In genomic region chr13:97953376-97953970, GRCh38 we compare ENCODE assay signal across 9 cellular contexts. TPM values are rescaled to one million over a fixed set of nuclear protein-coding genes. Genes with fewer than 3 reads are reported as not detected.
DNase-seq lines count a peak whose midpoint lies in the region; ATAC-seq, FAIRE-seq and TF ChIP-seq lines count a peak whose summit lies in the region.
"Had no signal": no experiment of that assay in that cellular context is flagged by ENCODE, and none has a peak within 500 bp of the region (broad histone marks: within the 10 kb centered on the region; RNA-seq: fewer than 3 reads in every experiment).

Gene IPO5 (plus strand): TSS chr13:97953675. CDS start chr13:97976697, 23,022 bp downstream.

- H3K27ac ChIP-seq in endodermal cell (ENCODE audit: low read depth, low read length) (no peak within 1 kb of the TSS), uterus (no peak within 1 kb of the TSS)

- H3K4me1 Mint-ChIP-seq in activated T-cell treated with anti-CD3 and anti-CD28 coated beads, Interleukin-2, amount 50 U/mL, for 72 hours (ENCODE audit: low read depth): no peaks in the 10 kb centered on the region
- no peaks in the 10 kb centered on the region for H3K4me1 Mint-ChIP-seq in endodermal cell

- no peaks in the 10 kb centered on the region for H3K27me3 Mint-ChIP-seq in activated T-cell treated with anti-CD3 and anti-CD28 coated beads, Interleukin-2, amount 50 U/mL, for 72 hours (ENCODE audit: low read depth)
- no peaks in the 10 kb centered on the region for H3K27me3 Mint-ChIP-seq in endodermal cell (ENCODE audit: insufficient read depth)

- peaks cover 0 to 3% of the 10 kb centered on the region in 2 donors for H3K36me3 Mint-ChIP-seq in activated T-cell treated with anti-CD3 and anti-CD28 coated beads, Interleukin-2, amount 50 U/mL, for 72 hours (ENCODE audit: insufficient read depth in 2 of 2)
- no peaks in the 10 kb centered on the region for H3K36me3 Mint-ChIP-seq in endodermal cell (ENCODE audit: low read depth)

- H3K4me1 ChIP-seq in endodermal cell (ENCODE audit: control insufficient read depth, insufficient read depth, low read length) (no peaks in the 10 kb centered on the region), mononuclear cell (ENCODE audit: insufficient read depth, low read length) (no peaks in the 10 kb centered on the region), uterus (no peaks in the 10 kb centered on the region)

- no peaks in the 10 kb centered on the region for H3K27me3 ChIP-seq in endodermal cell (ENCODE audit: control insufficient read depth, insufficient read depth, low read length, poor library complexity, severe bottlenecking)
- H3K27me3 ChIP-seq in mononuclear cell (ENCODE audit: insufficient read depth, low read length): no peaks in the 10 kb centered on the region
- H3K27me3 ChIP-seq in uterus: no peaks in the 10 kb centered on the region

- DNase-seq in activated T-cell treated with anti-CD3 and anti-CD28 coated beads, Interleukin-2, amount 50 U/mL, for 72 hours: no peak
- DNase-seq in activated T-cell treated with anti-CD3 and anti-CD28 coated beads, Interleukin-2, amount 50 U/mL, for 48 hours: no peak
- no peak for DNase-seq in endodermal cell
- DNase-seq in uterus: no peak
- no peak for DNase-seq in NCI-H2029 treated with DMSO at 0.1 percent for 48 hours (lab: John Stamatoyannopoulos, UW)
- DNase-seq in HTR-8/SVneo (ENCODE audit: insufficient read length, low spot score): no peak
- DNase-seq: C1 segment of cervical spinal cord had no signal

- intact Hi-C loops in uterus (cut with DNase I; ENCODE audit: low total_unique reads): no loop called here

- no peaks in the 10 kb centered on the region for H3K36me3 ChIP-seq in endodermal cell (ENCODE audit: control insufficient read depth, insufficient read depth, low read length)
- no peaks in the 10 kb centered on the region for H3K36me3 ChIP-seq in uterus

- H3K9me3 ChIP-seq in endodermal cell (ENCODE audit: control insufficient read depth, low read length) (no peaks in the 10 kb centered on the region), mononuclear cell (ENCODE audit: low read depth, low read length) (no peaks in the 10 kb centered on the region), uterus (no peaks in the 10 kb centered on the region)

- no peak within 1 kb of the TSS for H3K4me3 Mint-ChIP-seq in activated T-cell treated with anti-CD3 and anti-CD28 coated beads, Interleukin-2, amount 50 U/mL, for 72 hours
- H3K4me3 Mint-ChIP-seq in endodermal cell: no peak within 1 kb of the TSS

- WGBS in endodermal cell (ENCODE audit: insufficient coverage in 1 of 2, insufficient read length in 1 of 2), 2 experiments: 91 to 95% methylated on average over 5 to 10 of the region's 10 CpGs

- no peak for ATAC-seq in activated T-cell treated with anti-CD3 and anti-CD28 coated beads, Interleukin-2, amount 50 U/mL, for 72 hours (replicated peaks in 1 of 2)
- ATAC-seq in HG02798 (IDR thresholded peaks at IDR 0.05; ENCODE audit: poor library complexity, unreplicated experiment): no peak

- H3K4me3 ChIP-seq in endodermal cell (ENCODE audit: low read length): no peak within 1 kb of the TSS
- no peak within 1 kb of the TSS for H3K4me3 ChIP-seq in mononuclear cell (ENCODE audit: low read length)
- no peak within 1 kb of the TSS for H3K4me3 ChIP-seq in uterus

- TF ChIP-seq POLR2A in uterus (IDR thresholded peaks at IDR 0.05): no peak

- TF ChIP-seq CTCF in endodermal cell (conservative IDR thresholded peaks at IDR 0.05) (no peak), uterus (IDR thresholded peaks at IDR 0.05) (no peak)

- no peak within 1 kb of the TSS for H3K9ac ChIP-seq in endodermal cell (ENCODE audit: extremely low read depth, low read length, poor library complexity, severe bottlenecking)

- peaks cover 3% of the 10 kb centered on the region in 2 donors for H3K9me3 Mint-ChIP-seq in activated T-cell treated with anti-CD3 and anti-CD28 coated beads, Interleukin-2, amount 50 U/mL, for 72 hours
- H3K9me3 Mint-ChIP-seq in endodermal cell: peaks cover 14% of the 10 kb centered on the region

- no peak within 1 kb of the TSS for H3K27ac Mint-ChIP-seq in activated T-cell treated with anti-CD3 and anti-CD28 coated beads, Interleukin-2, amount 50 U/mL, for 72 hours
- H3K27ac Mint-ChIP-seq in endodermal cell: no peak within 1 kb of the TSS

- FAIRE-seq in HTR-8/SVneo (lab: Jason Lieb, UNC): no peak

RNA-seq across cellular contexts. Expression of gene IPO5, which starts in this region (rescaled TPM):
- 100 to 1,000 TPM; 154 to 169 TPM for total RNA-seq in activated T-cell treated with anti-CD3 and anti-CD28 coated beads, Interleukin-2, amount 50 U/mL, for 72 hours
- total RNA-seq in endodermal cell (100 to 1,000 TPM; 259 to 280 TPM), mononuclear cell (69.2 TPM), uterus (100 to 1,000 TPM; 104 to 212 (median 147) TPM)
- 262 TPM for polyA plus RNA-seq in endodermal cell (2013, experiment 1 of 2)
- 238 TPM for polyA plus RNA-seq in endodermal cell (2013, experiment 2 of 2)
